9 cellular contexts compared by ENCODE assay signal in genomic region chr10:13528875-13529713, GRCh38. TPM values are rescaled to one million over a fixed set of nuclear protein-coding genes. Genes with fewer than 3 reads are reported as not detected.
DNase-seq lines count a peak whose midpoint lies in the region; FAIRE-seq and TF ChIP-seq lines count a peak whose summit lies in the region.
"Had no signal": no experiment of that assay in that cellular context is flagged by ENCODE, and none has a peak within 500 bp of the region (broad histone marks: within the 10 kb centered on the region; RNA-seq: fewer than 3 reads in every experiment).

A gene with protein sequence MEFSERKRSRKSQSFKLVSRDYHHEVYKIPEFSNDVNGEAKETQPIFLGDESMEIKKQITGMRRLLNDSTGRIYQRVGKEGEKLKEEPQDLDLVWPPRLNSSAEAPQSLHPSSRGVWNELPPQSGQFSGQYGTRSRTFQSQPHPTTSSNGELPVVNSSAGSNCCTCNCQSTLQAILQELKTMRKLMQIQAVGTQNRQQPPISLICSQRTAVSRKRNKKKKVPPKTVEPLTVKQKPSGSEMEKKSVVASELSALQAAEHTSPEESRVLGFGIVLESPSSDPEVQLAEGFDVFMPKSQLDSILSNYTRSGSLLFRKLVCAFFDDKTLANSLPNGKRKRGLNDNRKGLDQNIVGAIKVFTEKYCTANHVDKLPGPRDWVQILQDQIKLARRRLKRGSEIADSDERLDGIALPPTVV (minus strand): TSS chr10:13529014. CDS start chr10:13528533, 481 bp downstream.

- H3K9me3 ChIP-seq in MG63: no peaks in the 10 kb centered on the region
- H3K9me3 ChIP-seq in kidney (ENCODE audit: control insufficient read depth in 1 of 2, low read length in 2 of 2): no peaks in the 10 kb centered on the region
- no peaks in the 10 kb centered on the region for H3K9me3 ChIP-seq in spleen

- 3 to 8% (median 5%) methylated on average over 40 to 98 of the region's 98 CpGs for WGBS in spleen, 5 donors

- H3K9ac ChIP-seq in kidney (ENCODE audit: low read length in 2 of 2): peak within 1 kb of the TSS; percentile 71 to 88

- H3K4me3 ChIP-seq in MG63 (peak within 1 kb of the TSS; percentile 58), cardiac fibroblast (replicated peaks in 1 of 2; ENCODE audit: low read depth in 2 of 2, low read length in 2 of 2) (peak within 1 kb of the TSS; percentile 35 to 47), kidney (ENCODE audit: low read length in 2 of 2) (peak within 1 kb of the TSS; percentile 68 to 80), spleen (peak within 1 kb of the TSS; percentile 33 to 73 (median 40))

- DNase-seq in DMS 273 (lab: John Stamatoyannopoulos, UW; ENCODE audit: unreplicated experiment) (peak; percentile 68), DMS 273 treated with DMSO at 0.1 percent for 48 hours (lab: John Stamatoyannopoulos, UW) (no peak), MG63 (peak; percentile 52), cardiac fibroblast (ENCODE audit: low read depth in 2 of 2) (peak in 1 of 2 donors; percentile 16), kidney (peak; percentile 76), spleen (no peak), HCEC 1CT (no peak)
- no peak for DNase-seq in activated CD4-positive, CD25-positive, alpha-beta regulatory T cell (lab: John Stamatoyannopoulos, UW)

- no peak for TF ChIP-seq POLR2A in spleen (IDR thresholded peaks at IDR 0.05)

- H3K36me3 ChIP-seq in MG63 (peaks cover 6% of the 10 kb centered on the region; the same call in 1 of the 2 replicates), kidney (ENCODE audit: control insufficient read depth in 1 of 2, insufficient read depth in 2 of 2, low read length in 2 of 2) (no peaks in the 10 kb centered on the region), spleen (no peaks in the 10 kb centered on the region)

- H3K27ac ChIP-seq in kidney (ENCODE audit: low read depth in 2 of 2, low read length in 2 of 2): peak within 1 kb of the TSS; percentile 76 to 80
- H3K27ac ChIP-seq in spleen: peak within 1 kb of the TSS in 7 of 8 donors; percentile 19 to 69 (median 38)
- H3K27ac ChIP-seq: 22Rv1 had no signal

- H3K4me1 ChIP-seq in kidney (ENCODE audit: control insufficient read depth in 1 of 2, insufficient read depth in 1 of 2, low read depth in 1 of 2, low read length in 2 of 2) (peaks cover 8 to 26% of the 10 kb centered on the region in 2 donors), spleen (peaks cover 0 to 28% (median 14%) of the 10 kb centered on the region in 6 donors)

- TF ChIP-seq CTCF in cardiac fibroblast (IDR thresholded peaks at IDR 0.05; ENCODE audit: low read depth, low read length): no peak
- peak; percentile 8 for TF ChIP-seq CTCF in kidney (IDR thresholded peaks at IDR 0.05; ENCODE audit: borderline replicate concordance, extremely low read depth, insufficient read depth)
- TF ChIP-seq CTCF in spleen (IDR thresholded peaks at IDR 0.05 in 8 of 11, conservative IDR thresholded peaks at IDR 0.05 in 3 of 11): no peak

- no peaks in the 10 kb centered on the region for H3K27me3 ChIP-seq in MG63
- H3K27me3 ChIP-seq in spleen (replicated peaks in 1 of 7): peaks cover 0 to 72% (median 26%) of the 10 kb centered on the region in 7 donors

- intact Hi-C loops in kidney (cut with DNase I): no loop called here
- intact Hi-C loops in spleen (cut with DNase I; ENCODE audit: low total_unique reads): no loop called here

- FAIRE-seq in kidney (lab: Jason Lieb, UNC): no peak

RNA-seq across cellular contexts. Expression of the gene that starts here (rescaled TPM):
- 3.6 and 4.5 TPM in 2 replicates for total RNA-seq in MG63 (2014; rRNA removed; shearing (Covaris generic); ENCODE audit: low replicate concordance)
- total RNA-seq in kidney: 37.9 TPM
- polyA plus RNA-seq in kidney (ENCODE audit: insufficient read depth, low read depth, low replicate concordance): 16.7 TPM
- 10 to 100 TPM in 6 of 7 donors, 1 to 10 TPM in 1; 8.7 to 20.2 (median 12.1) TPM for total RNA-seq in spleen
- 1 to 10 TPM in 2 of 3 donors, under 1 TPM in 1; 0.93 to 1.9 (median 1.3) TPM for polyA plus RNA-seq in spleen

Comparison
In these comparisons a context has a peak if more than half of its experiments do, and no peak if none do; other contexts are left out.
1. DNase-seq: peak in DMS 273 (single experiment), MG63 (single experiment) and kidney (single experiment); none in DMS 273 treated with DMSO at 0.1 percent for 48 hours (single experiment), spleen (single experiment), HCEC 1CT (single experiment) and activated CD4-positive, CD25-positive, alpha-beta regulatory T cell (0 of 4).
2. Peak in every context shown above with its lines, with median percentiles within 50 percentile points of each other: H3K4me3 ChIP-seq.